Comparison of ENCODE assay signal across 17 cellular contexts in the genomic region with DNA sequence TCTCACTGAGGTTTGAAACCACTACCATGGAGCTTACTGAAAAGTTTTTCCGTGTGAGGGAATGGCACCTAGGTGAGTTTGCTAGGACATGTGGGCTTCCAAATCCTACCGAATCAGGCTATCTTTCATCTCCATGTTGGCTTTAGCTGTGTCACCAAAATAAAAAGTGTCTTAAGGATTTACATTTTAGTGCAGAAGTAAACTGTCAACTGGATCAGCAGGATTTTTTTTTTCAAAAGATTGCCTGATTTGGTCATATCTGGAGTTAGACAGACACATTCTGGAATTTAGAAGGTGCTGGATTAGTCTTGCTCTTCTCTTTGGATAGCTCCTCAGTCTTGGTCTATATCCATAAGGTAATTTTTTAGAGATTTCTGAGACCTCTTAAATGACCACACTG.
"Had no signal": no experiment of that assay in that cellular context is flagged by ENCODE, and none has a peak within 500 bp of the region (broad histone marks: within the 10 kb centered on the region; RNA-seq: fewer than 3 reads in every experiment).

No MANE protein-coding gene starts in this region.

- H3K27me3 ChIP-seq: gastrocnemius medialis, ovary, testis, uterus had no signal

- H3K9me3 Mint-ChIP-seq: dendritic cell treated with granulocyte-macrophage colony-stimulating factor and Interleukin-4, amounts not matched to agents 40 ng/mL and 50 ng/mL, for 4 days; effector memory CD8-positive, alpha-beta T cell; neural progenitor cell; stimulated activated naive CD8-positive, alpha-beta T cell treated with anti-CD3 and anti-CD28 coated beads, Interleukin-15, amount 100 ng/mL, for 72 hours; T-cell had no signal

- H3K4me3 ChIP-seq: gastrocnemius medialis, neural progenitor cell, ovary, testis, uterus had no signal

- H3K4me1 ChIP-seq: neural progenitor cell, uterus had no signal

- ATAC-seq: effector memory CD8-positive, alpha-beta T cell; gastrocnemius medialis; stimulated activated naive CD8-positive, alpha-beta T cell treated with anti-CD3 and anti-CD28 coated beads, Interleukin-15, amount 100 ng/mL, for 72 hours; T-cell had no signal

- H3K9me3 ChIP-seq: gastrocnemius medialis, ovary, testis, uterus had no signal

- H3K27ac ChIP-seq: epithelial cell of prostate, gastrocnemius medialis, neural progenitor cell, ovary had no signal

- H2AFZ ChIP-seq: neural progenitor cell had no signal

- H3K36me3 ChIP-seq: gastrocnemius medialis, neural progenitor cell, ovary, uterus had no signal

- H3K27ac Mint-ChIP-seq: dendritic cell treated with granulocyte-macrophage colony-stimulating factor and Interleukin-4, amounts not matched to agents 40 ng/mL and 50 ng/mL, for 4 days; effector memory CD8-positive, alpha-beta T cell; neural progenitor cell; stimulated activated naive CD8-positive, alpha-beta T cell treated with anti-CD3 and anti-CD28 coated beads, Interleukin-15, amount 100 ng/mL, for 72 hours; T-cell had no signal

- H3K9ac ChIP-seq: neural progenitor cell had no signal

- H3K4me2 ChIP-seq: neural progenitor cell had no signal

- H3K4me3 Mint-ChIP-seq: dendritic cell treated with granulocyte-macrophage colony-stimulating factor and Interleukin-4, amounts not matched to agents 40 ng/mL and 50 ng/mL, for 4 days; effector memory CD8-positive, alpha-beta T cell; neural progenitor cell; stimulated activated naive CD8-positive, alpha-beta T cell treated with anti-CD3 and anti-CD28 coated beads, Interleukin-15, amount 100 ng/mL, for 72 hours; T-cell had no signal

- DNase-seq: activated naive CD4-positive, alpha-beta T cell; activated T-cell treated with anti-CD3 and anti-CD28 coated beads, Interleukin-2, amount 50 U/mL, for 48 hours; amygdala; cerebellar nuclear complex; effector memory CD8-positive, alpha-beta T cell; gastrocnemius medialis; ovary; retina; stimulated activated CD4-positive, alpha-beta T cell treated with anti-CD3 and anti-CD28 coated beads, Interleukin-4, amount 100 ng/mL, for 4 hours; stimulated activated naive CD8-positive, alpha-beta T cell treated with anti-CD3 and anti-CD28 coated beads, Interleukin-15, amount 100 ng/mL, for 72 hours; T-cell; T1000; testis; uterus had no signal

- H3K27me3 Mint-ChIP-seq: dendritic cell treated with granulocyte-macrophage colony-stimulating factor and Interleukin-4, amounts not matched to agents 40 ng/mL and 50 ng/mL, for 4 days; effector memory CD8-positive, alpha-beta T cell; stimulated activated naive CD8-positive, alpha-beta T cell treated with anti-CD3 and anti-CD28 coated beads, Interleukin-15, amount 100 ng/mL, for 72 hours; T-cell had no signal
